Comparison of ENCODE assay signal across 27 cellular contexts in genomic region chr3:13177236-13177635, GRCh38.
DNase-seq lines count a peak whose midpoint lies in the region; FAIRE-seq and TF ChIP-seq lines count a peak whose summit lies in the region.
"Had no signal": no experiment of that assay in that cellular context is flagged by ENCODE, and none has a peak within 500 bp of the region (broad histone marks: within the 10 kb centered on the region; RNA-seq: fewer than 3 reads in every experiment).

No MANE protein-coding gene starts in this region.

- no peak overlapping the region for H3K14ac ChIP-seq in neuronal stem cell (ENCODE audit: low read length)

- H3K9ac ChIP-seq in kidney (ENCODE audit: low read length in 2 of 2), result no peak overlapping the region
- no peak overlapping the region for H3K9ac ChIP-seq in neuronal stem cell (ENCODE audit: low read depth, low read length, poor library complexity)
- H3K9ac ChIP-seq: BLaER1 had no signal

- TF ChIP-seq CTCF in HEK293 (tag by site-specific recombination; IDR thresholded peaks at IDR 0.05) (no peak), kidney (IDR thresholded peaks at IDR 0.05; ENCODE audit: borderline replicate concordance, extremely low read depth, insufficient read depth) (no peak), OCI-LY7 (conservative IDR thresholded peaks at IDR 0.05; ENCODE audit: low read length) (no peak)

- intact Hi-C loops in kidney (cut with DNase I) (no loop called here), posterior vena cava (cut with DNase I) (no loop called here), OCI-LY7 (cut with micrococcal nuclease; ENCODE audit: unreplicated experiment) (no loop called here)

- H3K27ac ChIP-seq in HEK293 (ENCODE audit: extremely low read depth, low read depth, low read length) (no peak overlapping the region), kidney (ENCODE audit: low read depth in 2 of 2, low read length in 2 of 2) (no peak overlapping the region), neuronal stem cell (replicated peaks; ENCODE audit: low read length) (no peak overlapping the region), OCI-LY7 (ENCODE audit: low read depth, low read length, poor library complexity, severe bottlenecking) (no peak overlapping the region)
- H3K27ac ChIP-seq: BLaER1 had no signal

- no peak overlapping the region for H2BK15ac ChIP-seq in neuronal stem cell (ENCODE audit: low read length)

- CTCF ChIA-PET in HEK293 (lab: Yijun Ruan, JAX) (no interaction called here), OCI-LY7 (lab: Charles Lee; ENCODE audit: unreplicated experiment) (interaction anchor here (0.6 kb wide), 1 partner anchor 85 kb away, joined by 3 read pairs; no protein-coding TSS in a partner anchor)

- no peaks in the 10 kb centered on the region for H3K27me3 ChIP-seq in neuronal stem cell (ENCODE audit: control insufficient read depth in 3 of 3, insufficient read depth in 3 of 3, low read depth in 1 of 3, low read length in 3 of 3)
- H3K27me3 ChIP-seq: BE2C, BLaER1 had no signal

- H2AK5ac ChIP-seq in neuronal stem cell (ENCODE audit: low read depth, low read length), result no peak overlapping the region

- no TSS peak for BruUV-seq in OCI-LY7 (replicated peaks; lab: Mats Ljungman, UMichigan)

- no peak overlapping the region for H4K8ac ChIP-seq in neuronal stem cell (ENCODE audit: low read depth, low read length)

- no peaks in the 10 kb centered on the region for H3K9me2 ChIP-seq in OCI-LY7 (ENCODE audit: insufficient read depth, low read length)

- H2AFZ ChIP-seq in neuronal stem cell (ENCODE audit: low read length) (no peak overlapping the region), OCI-LY7 (ENCODE audit: low read length) (no peak overlapping the region)

- H3K4me2 ChIP-seq in neuronal stem cell (ENCODE audit: insufficient read depth, low read length, poor library complexity, severe bottlenecking), result no peak overlapping the region
- H3K4me2 ChIP-seq in OCI-LY7 (ENCODE audit: low read length), result no peak overlapping the region
- H3K4me2 ChIP-seq: BLaER1 had no signal

- H3K79me2 ChIP-seq in OCI-LY7 (ENCODE audit: insufficient read depth, low read depth, low read length), result no peaks in the 10 kb centered on the region

- H3K23ac ChIP-seq in neuronal stem cell (ENCODE audit: low read depth, low read length, poor library complexity), result no peak overlapping the region

- no CpG with 5 or more reads among the region's 2 CpGs for WGBS in neuronal stem cell (ENCODE audit: extremely low coverage in 2 of 2, insufficient read length in 2 of 2, insufficient replicate concordance in 1 of 2), 2 donors

- H3K4ac ChIP-seq in neuronal stem cell (ENCODE audit: low read length), result no peak overlapping the region

- no peak overlapping the region for H2BK12ac ChIP-seq in neuronal stem cell (ENCODE audit: low read length)

- no peak overlapping the region for H2BK120ac ChIP-seq in neuronal stem cell (ENCODE audit: low read depth, low read length)

- no peaks in the 10 kb centered on the region for H3K4me1 ChIP-seq in HEK293 (ENCODE audit: control insufficient read depth, insufficient read depth, low read length)
- H3K4me1 ChIP-seq in kidney (ENCODE audit: control insufficient read depth in 1 of 2, insufficient read depth in 1 of 2, low read depth in 1 of 2, low read length in 2 of 2), result no peaks in the 10 kb centered on the region
- peaks cover 0 to 5% of the 10 kb centered on the region in 2 donors for H3K4me1 ChIP-seq in neuronal stem cell (ENCODE audit: control insufficient read depth in 2 of 2, insufficient read depth in 1 of 2, low read depth in 1 of 2, low read length in 2 of 2)
- no peaks in the 10 kb centered on the region for H3K4me1 ChIP-seq in OCI-LY7 (ENCODE audit: insufficient read depth, low read length, poor library complexity, severe bottlenecking)
- H3K4me1 ChIP-seq: BE2C had no signal

- DNase-seq in kidney (peak; percentile 35), neuronal stem cell (ENCODE audit: low spot score) (no peak), posterior vena cava (ENCODE audit: low spot score) (peak; percentile 29), NCI-H510A (lab: John Stamatoyannopoulos, UW) (no peak), OCI-LY7 (ENCODE audit: low spot score) (no peak), GM03348 (ENCODE audit: low spot score) (no peak), erythroblast (lab: John Stamatoyannopoulos, UW) (no peak)
- DNase-seq: 8988T; ACHN; BE2C; C1 segment of cervical spinal cord; CD4-positive, alpha-beta memory T cell; CD4-positive, CD25-positive, alpha-beta regulatory T cell; CD8-positive, alpha-beta memory T cell; COR-L47; DMS 273 treated with DMSO at 0.1 percent for 48 hours; DMS153; DMS53; DMS79; DND-41; EL; GDM1 had no signal

- H3K18ac ChIP-seq in neuronal stem cell (ENCODE audit: low read length), result peak overlapping the region; percentile 18

- H4K91ac ChIP-seq in neuronal stem cell (ENCODE audit: low read depth, low read length, poor library complexity), result no peak overlapping the region

- no peaks in the 10 kb centered on the region for H3K36me3 ChIP-seq in HEK293 (ENCODE audit: control insufficient read depth in 2 of 2, insufficient read depth in 1 of 2, low read length in 2 of 2)
- H3K36me3 ChIP-seq in kidney (ENCODE audit: control insufficient read depth in 1 of 2, insufficient read depth in 2 of 2, low read length in 2 of 2), result no peaks in the 10 kb centered on the region
- no peaks in the 10 kb centered on the region for H3K36me3 ChIP-seq in neuronal stem cell (replicated peaks in 1 of 2; ENCODE audit: control insufficient read depth in 2 of 2, insufficient read depth in 2 of 2, low read length in 2 of 2)
- no peaks in the 10 kb centered on the region for H3K36me3 ChIP-seq in OCI-LY7 (ENCODE audit: insufficient read depth, low read length)
- H3K36me3 ChIP-seq: BE2C had no signal

- H3K79me1 ChIP-seq in neuronal stem cell (ENCODE audit: low read depth, low read length), result no peaks in the 10 kb centered on the region

- H4K20me1 ChIP-seq in OCI-LY7 (ENCODE audit: insufficient read depth, low read length), result no peaks in the 10 kb centered on the region
- H4K20me1 ChIP-seq: BLaER1 had no signal

- H3K4me3 ChIP-seq in HEK293 (ENCODE audit: low read depth, low read length) (no peak overlapping the region), kidney (ENCODE audit: low read length in 2 of 2) (no peak overlapping the region), neuronal stem cell (ENCODE audit: low read length in 2 of 2) (no peak overlapping the region), OCI-LY7 (ENCODE audit: low read depth, low read length, poor library complexity, severe bottlenecking) (no peak overlapping the region)
- H3K4me3 ChIP-seq: BLaER1 had no signal

- no peak overlapping the region for H2BK5ac ChIP-seq in neuronal stem cell (ENCODE audit: low read length)

- TF ChIP-seq POLR2A in erythroblast (IDR thresholded peaks at IDR 0.05; ENCODE audit: low read length), result no peak

- POLR2A ChIA-PET in HEK293 (lab: Yijun Ruan, JAX) (no interaction called here), OCI-LY7 (lab: Charles Lee) (no interaction called here)

- no peak for FAIRE-seq in kidney (lab: Jason Lieb, UNC)
- FAIRE-seq: A204.1, GM12891, GM19239 had no signal

- H3K9me3 ChIP-seq in HEK293 (ENCODE audit: control insufficient read depth, insufficient read depth, low read depth, low read length) (no peaks in the 10 kb centered on the region), kidney (ENCODE audit: control insufficient read depth in 1 of 2, low read length in 2 of 2) (peaks cover 4 to 7% of the 10 kb centered on the region in 2 donors), neuronal stem cell (replicated peaks in 1 of 2; ENCODE audit: control insufficient read depth in 2 of 2, insufficient read depth in 1 of 2, low read depth in 1 of 2, low read length in 2 of 2) (peaks cover 0 to 11% of the 10 kb centered on the region in 2 donors), OCI-LY7 (ENCODE audit: low read length) (peaks cover 14% of the 10 kb centered on the region)
- H3K9me3 ChIP-seq: BE2C had no signal

TF ChIP-seq in HEK293, 187 proteins besides CTCF, POLR2A, EP300 and RAD21:
- TF ChIP-seq ZFP69B (tag by site-specific recombination; IDR thresholded peaks at IDR 0.05) (no peak), ZIC2 (tag by site-specific recombination; IDR thresholded peaks at IDR 0.05) (peak; percentile 69)
TF ChIP-seq in HEK293: peak in this region for 1.

Comparison
In these comparisons a context has a peak if more than half of its experiments do, and no peak if none do; other contexts are left out.
1. DNase-seq: peak in kidney (single experiment) and posterior vena cava (single experiment); none in neuronal stem cell (single experiment), NCI-H510A (single experiment), OCI-LY7 (single experiment), GM03348 (single experiment) and erythroblast (0 of 2).